Comparison of ENCODE assay signal across 1 cellular context in genomic region chr2:199850718-199851498, GRCh38.
TF ChIP-seq lines count a peak whose summit lies in the region.

TSS of gene FTCDNL1 (minus strand) at chr2:199851192. CDS start at chr2:199848962, 2,230 bp downstream.

TF ChIP-seq in HEK293, 187 proteins besides CTCF, POLR2A, EP300 and RAD21 (continued from another document):
- TF ChIP-seq PRDM10 (tag by site-specific recombination; IDR thresholded peaks at IDR 0.05) = peak; percentile 22
- no peak for TF ChIP-seq ZNF404 (tag by site-specific recombination; IDR thresholded peaks at IDR 0.05)
- no peak for TF ChIP-seq ZNF10 (tag by site-specific recombination; IDR thresholded peaks at IDR 0.05)
- TF ChIP-seq ZNF707 (tag by site-specific recombination; IDR thresholded peaks at IDR 0.05) = no peak
- TF ChIP-seq ZNF510 (tag by site-specific recombination; IDR thresholded peaks at IDR 0.05; ENCODE audit: insufficient replicate concordance) = no peak
- peak; percentile 70; the same call in 1 of the 2 replicates for TF ChIP-seq KLF7 (tag by site-specific recombination; IDR thresholded peaks at IDR 0.05; ENCODE audit: borderline replicate concordance)
- no peak for TF ChIP-seq ZNF221 (tag by site-specific recombination; IDR thresholded peaks at IDR 0.05; ENCODE audit: borderline replicate concordance)
- no peak for TF ChIP-seq TCF7L2 (IDR thresholded peaks at IDR 0.05; ENCODE audit: borderline replicate concordance, low read depth, low read length)
- no peak for TF ChIP-seq ZNF350 (tag by site-specific recombination; IDR thresholded peaks at IDR 0.05)
- no peak for TF ChIP-seq ZNF354C (tag by site-specific recombination; IDR thresholded peaks at IDR 0.05; ENCODE audit: borderline replicate concordance, low read depth)
- no peak for TF ChIP-seq REPIN1 (tag by site-specific recombination; IDR thresholded peaks at IDR 0.05; ENCODE audit: low read depth)
- TF ChIP-seq ZNF660 (tag by site-specific recombination; IDR thresholded peaks at IDR 0.05) = 0 out of 2 replicates have a peak, but pooled peaks have one; percentile 13
- peak; percentile 85 for TF ChIP-seq ZIC2 (tag by site-specific recombination; IDR thresholded peaks at IDR 0.05)
- no peak for TF ChIP-seq ZNF670 (tag by site-specific recombination; IDR thresholded peaks at IDR 0.05; ENCODE audit: low read depth)
- TF ChIP-seq, protein P1, sequence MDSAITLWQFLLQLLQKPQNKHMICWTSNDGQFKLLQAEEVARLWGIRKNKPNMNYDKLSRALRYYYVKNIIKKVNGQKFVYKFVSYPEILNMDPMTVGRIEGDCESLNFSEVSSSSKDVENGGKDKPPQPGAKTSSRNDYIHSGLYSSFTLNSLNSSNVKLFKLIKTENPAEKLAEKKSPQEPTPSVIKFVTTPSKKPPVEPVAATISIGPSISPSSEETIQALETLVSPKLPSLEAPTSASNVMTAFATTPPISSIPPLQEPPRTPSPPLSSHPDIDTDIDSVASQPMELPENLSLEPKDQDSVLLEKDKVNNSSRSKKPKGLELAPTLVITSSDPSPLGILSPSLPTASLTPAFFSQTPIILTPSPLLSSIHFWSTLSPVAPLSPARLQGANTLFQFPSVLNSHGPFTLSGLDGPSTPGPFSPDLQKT (IDR thresholded peaks at IDR 0.05; ENCODE audit: borderline replicate concordance, low read depth, low read length) = no peak
- TF ChIP-seq ZNF423 (tag by site-specific recombination; IDR thresholded peaks at IDR 0.05) = no peak
- TF ChIP-seq, protein P2, sequence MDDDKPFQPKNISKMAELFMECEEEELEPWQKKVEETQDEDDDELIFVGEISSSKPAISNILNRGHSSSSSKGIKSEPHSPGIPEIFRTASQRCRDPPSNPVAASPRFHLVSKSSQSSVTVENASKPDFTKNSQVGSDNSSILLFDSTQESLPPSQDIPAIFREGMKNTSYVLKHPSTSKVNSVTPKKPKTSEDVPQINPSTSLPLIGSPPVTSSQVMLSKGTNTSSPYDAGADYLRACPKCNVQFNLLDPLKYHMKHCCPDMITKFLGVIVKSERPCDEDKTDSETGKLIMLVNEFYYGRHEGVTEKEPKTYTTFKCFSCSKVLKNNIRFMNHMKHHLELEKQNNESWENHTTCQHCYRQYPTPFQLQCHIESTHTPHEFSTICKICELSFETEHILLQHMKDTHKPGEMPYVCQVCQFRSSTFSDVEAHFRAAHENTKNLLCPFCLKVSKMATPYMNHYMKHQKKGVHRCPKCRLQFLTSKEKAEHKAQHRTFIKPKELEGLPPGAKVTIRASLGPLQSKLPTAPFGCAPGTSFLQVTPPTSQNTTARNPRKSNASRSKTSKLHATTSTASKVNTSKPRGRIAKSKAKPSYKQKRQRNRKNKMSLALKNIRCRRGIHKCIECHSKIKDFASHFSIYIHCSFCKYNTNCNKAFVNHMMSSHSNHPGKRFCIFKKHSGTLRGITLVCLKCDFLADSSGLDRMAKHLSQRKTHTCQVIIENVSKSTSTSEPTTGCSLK (tag by site-specific recombination; IDR thresholded peaks at IDR 0.05) = no peak
- TF ChIP-seq ZBTB48 (tag by site-specific recombination; IDR thresholded peaks at IDR 0.05) = no peak
